Comparison of ENCODE assay signal across 8 cellular contexts in genomic region chr19:38229585-38230073, GRCh38. TPM values are rescaled to one million over a fixed set of nuclear protein-coding genes. Genes with fewer than 3 reads are reported as not detected.
DNase-seq lines count a peak whose midpoint lies in the region; ATAC-seq, FAIRE-seq and TF ChIP-seq lines count a peak whose summit lies in the region.

No MANE protein-coding gene starts in this region.

- H3K36me3 ChIP-seq in effector memory CD4-positive, alpha-beta T cell (ENCODE audit: control insufficient read depth, insufficient read depth, low read length) = no peaks in the 10 kb centered on the region
- no peaks in the 10 kb centered on the region for H3K36me3 ChIP-seq in colonic mucosa

- ATAC-seq in HG03108 (IDR thresholded peaks at IDR 0.05; ENCODE audit: unreplicated experiment) = peak; percentile 56

- peaks cover 10% of the 10 kb centered on the region for H3K4me1 ChIP-seq in effector memory CD4-positive, alpha-beta T cell (ENCODE audit: control insufficient read depth, insufficient read depth, low read length, poor library complexity, severe bottlenecking)
- H3K4me1 ChIP-seq in colonic mucosa = peaks cover 9% of the 10 kb centered on the region

- peaks cover 40% of the 10 kb centered on the region for H3K27me3 ChIP-seq in effector memory CD4-positive, alpha-beta T cell (replicated peaks; ENCODE audit: control insufficient read depth, insufficient read depth, low read length, poor library complexity, severe bottlenecking)
- H3K27me3 ChIP-seq in colonic mucosa = peaks cover 42% of the 10 kb centered on the region

- H3K4me3 Mint-ChIP-seq in activated CD4-positive, alpha-beta memory T cell treated with anti-CD3 and anti-CD28 coated beads, Interleukin-2, amount 10 ng/mL, durations not matched to agents 7 days and 5 days = no peak overlapping the region

- intact Hi-C loops in colonic mucosa (cut with DNase I) = no loop called here

- H3K27me3 Mint-ChIP-seq in activated CD4-positive, alpha-beta memory T cell treated with anti-CD3 and anti-CD28 coated beads, Interleukin-2, amount 10 ng/mL, durations not matched to agents 7 days and 5 days = peaks cover 47% of the 10 kb centered on the region

- H3K9me3 ChIP-seq in effector memory CD4-positive, alpha-beta T cell (ENCODE audit: control insufficient read depth, low read length) = no peaks in the 10 kb centered on the region
- H3K9me3 ChIP-seq in colonic mucosa = no peaks in the 10 kb centered on the region

- POLR2A ChIA-PET in activated CD4-positive, alpha-beta memory T cell treated with anti-CD3 and anti-CD28 coated beads, Interleukin-2, amount 10 ng/mL, durations not matched to agents 7 days and 5 days (lab: Charles Lee) = no interaction called here

- TF ChIP-seq CTCF in colonic mucosa (IDR thresholded peaks at IDR 0.05) = no peak

- peak; percentile 62 for FAIRE-seq in GM12892 (lab: Jason Lieb, UNC)

- TF ChIP-seq POLR2A in GM12892 (IDR thresholded peaks at IDR 0.05; ENCODE audit: low read depth, low read length) = no peak

- H3K27ac ChIP-seq in effector memory CD4-positive, alpha-beta T cell (ENCODE audit: insufficient read depth, low read length, poor library complexity, severe bottlenecking) = no peak overlapping the region
- H3K27ac ChIP-seq in colonic mucosa = no peak overlapping the region

- no peak overlapping the region for H3K4me3 ChIP-seq in effector memory CD4-positive, alpha-beta T cell (ENCODE audit: insufficient read depth, low read depth, low read length, poor library complexity, severe bottlenecking)
- no peak overlapping the region for H3K4me3 ChIP-seq in colonic mucosa

- peaks cover 7% of the 10 kb centered on the region for H3K4me1 Mint-ChIP-seq in activated CD4-positive, alpha-beta memory T cell treated with anti-CD3 and anti-CD28 coated beads, Interleukin-2, amount 10 ng/mL, durations not matched to agents 7 days and 5 days

- H3K9me3 Mint-ChIP-seq in activated CD4-positive, alpha-beta memory T cell treated with anti-CD3 and anti-CD28 coated beads, Interleukin-2, amount 10 ng/mL, durations not matched to agents 7 days and 5 days = no peaks in the 10 kb centered on the region

- H3K36me3 Mint-ChIP-seq in activated CD4-positive, alpha-beta memory T cell treated with anti-CD3 and anti-CD28 coated beads, Interleukin-2, amount 10 ng/mL, durations not matched to agents 7 days and 5 days (ENCODE audit: low read depth) = no peaks in the 10 kb centered on the region

- CTCF ChIA-PET in activated CD4-positive, alpha-beta memory T cell treated with anti-CD3 and anti-CD28 coated beads, Interleukin-2, amount 10 ng/mL, durations not matched to agents 7 days and 5 days (lab: Charles Lee) = interaction anchor here (6.3 kb wide), 1 partner anchor 14 kb away, joined by 32 read pairs; no protein-coding TSS in a partner anchor

- H3K27ac Mint-ChIP-seq in activated CD4-positive, alpha-beta memory T cell treated with anti-CD3 and anti-CD28 coated beads, Interleukin-2, amount 10 ng/mL, durations not matched to agents 7 days and 5 days = no peak overlapping the region

- no peak overlapping the region for H3K9ac ChIP-seq in colonic mucosa (ENCODE audit: low read depth in 2 of 2, low read length in 2 of 2)

- peak; percentile 84 for DNase-seq in GM12892 (ENCODE audit: insufficient read length)
- peak; percentile 97 for DNase-seq in NCI-H69 (lab: John Stamatoyannopoulos, UW)
- DNase-seq in activated CD4-positive, alpha-beta memory T cell treated with anti-CD3 and anti-CD28 coated beads, Interleukin-2, amount 10 ng/mL, durations not matched to agents 7 days and 5 days = peak; percentile 67
- peak; percentile 11 to 44 (median 27) for DNase-seq in effector memory CD4-positive, alpha-beta T cell
- peak; percentile 88 for DNase-seq in myocyte (ENCODE audit: low read depth)
- peak; percentile 68 for DNase-seq in stimulated activated naive CD4-positive, alpha-beta T cell treated with Interleukin-2 at 50 U/mL for 16 hours (lab: John Stamatoyannopoulos, UW)
- DNase-seq in colonic mucosa = no peak

RNA-seq across cellular contexts. Expression of gene DPF1, which starts 5.6 kb away (rescaled TPM):
- polyA plus RNA-seq in GM12892 (2012; ENCODE audit: missing spikeins) = 1.7 TPM
- total RNA-seq in activated CD4-positive, alpha-beta memory T cell treated with anti-CD3 and anti-CD28 coated beads, Interleukin-2, amount 10 ng/mL, durations not matched to agents 7 days and 5 days = under 1 TPM; 0.40 to 0.55 TPM
- total RNA-seq in myocyte (1.2 and 1.7 TPM in 2 replicates), colonic mucosa (not detected)
- polyA plus RNA-seq in myocyte (2012) = 1.2 TPM

RNA-seq across cellular contexts. Expression of gene PPP1R14A, which starts 26.5 kb away (rescaled TPM):
- not detected for polyA plus RNA-seq in GM12892 (2012; ENCODE audit: missing spikeins)
- total RNA-seq in activated CD4-positive, alpha-beta memory T cell treated with anti-CD3 and anti-CD28 coated beads, Interleukin-2, amount 10 ng/mL, durations not matched to agents 7 days and 5 days = not detected
- total RNA-seq in myocyte = not detected in 2 replicates
- 0.16 TPM for polyA plus RNA-seq in myocyte (2012)
- 10 to 100 TPM; 11.0 to 27.8 TPM for total RNA-seq in colonic mucosa

RNA-seq across cellular contexts. Expression of gene SPINT2, which starts 34.7 kb away (rescaled TPM):
- 13.4 TPM for polyA plus RNA-seq in GM12892 (2012; ENCODE audit: missing spikeins)
- total RNA-seq in activated CD4-positive, alpha-beta memory T cell treated with anti-CD3 and anti-CD28 coated beads, Interleukin-2, amount 10 ng/mL, durations not matched to agents 7 days and 5 days = 1 to 10 TPM; 7.3 to 8.0 TPM
- total RNA-seq in myocyte = 0.11 TPM in 1 of 2 replicates, not detected in the other
- 0.98 TPM for polyA plus RNA-seq in myocyte (2012)
- total RNA-seq in colonic mucosa = 100 to 1,000 TPM; 790 to 935 TPM

Comparison
In these comparisons a context has a peak if more than half of its experiments do, and no peak if none do; other contexts are left out.
1. RNA of gene PPP1R14A, which starts 26.5 kb away (total RNA-seq): 11.0 to 27.8 TPM in colonic mucosa; not detected in activated CD4-positive, alpha-beta memory T cell treated with anti-CD3 and anti-CD28 coated beads, Interleukin-2, amount 10 ng/mL, durations not matched to agents 7 days and 5 days and not detected in myocyte; every median in the first group is over 10 times any median in the second.
2. RNA of gene SPINT2, which starts 34.7 kb away (total RNA-seq): 790 to 935 TPM in colonic mucosa; 7.3 to 8.0 TPM in activated CD4-positive, alpha-beta memory T cell treated with anti-CD3 and anti-CD28 coated beads, Interleukin-2, amount 10 ng/mL, durations not matched to agents 7 days and 5 days and 0.11 TPM in myocyte; every median in the first group is over 10 times any median in the second.